In genomic region chr9:103991698-103992097, GRCh38 we compare ENCODE assay signal across 11 cellular contexts.
DNase-seq lines count a peak whose midpoint lies in the region; ATAC-seq and TF ChIP-seq lines count a peak whose summit lies in the region.
"Had no signal": no experiment of that assay in that cellular context is flagged by ENCODE, and none has a peak within 500 bp of the region (broad histone marks: within the 10 kb centered on the region; RNA-seq: fewer than 3 reads in every experiment).

No MANE protein-coding gene starts in this region.

- no peak overlapping the region for H3K4me3 ChIP-seq in brain microvascular endothelial cell (ENCODE audit: low read depth, low read length)
- H3K4me3 ChIP-seq: vagina had no signal

- no peak overlapping the region for H3K27ac ChIP-seq in brain microvascular endothelial cell
- H3K27ac ChIP-seq: vagina had no signal

- H3K36me3 ChIP-seq in brain microvascular endothelial cell (replicated peaks): no peaks in the 10 kb centered on the region

- TF ChIP-seq CTCF in brain microvascular endothelial cell (IDR thresholded peaks at IDR 0.05; ENCODE audit: low read depth, low read length, missing control alignments): no peak

- H3K27me3 ChIP-seq in brain microvascular endothelial cell (replicated peaks): no peaks in the 10 kb centered on the region
- H3K27me3 ChIP-seq: vagina had no signal

- peak; percentile 28 for DNase-seq in brain microvascular endothelial cell
- DNase-seq in stimulated activated CD4-positive, alpha-beta T cell treated with anti-CD3 and anti-CD28 coated beads, Interleukin-1b, Interleukin-23, amount 100 ng/mL, for 48 hours: no peak
- no peak for DNase-seq in stimulated activated CD4-positive, alpha-beta T cell treated with anti-CD3 and anti-CD28 coated beads, Interleukin-4, amount 100 ng/mL, for 4 hours
- DNase-seq in UCSD-AML1 (lab: John Stamatoyannopoulos, UW; ENCODE audit: unreplicated experiment): no peak
- no peak for DNase-seq in stimulated activated CD4-positive, alpha-beta T cell treated with anti-CD3 and anti-CD28 coated beads, Interleukin-15, amount 100 ng/mL, for 24 hours
- DNase-seq: EL, NCI-H526 treated with DMSO at 0.1 percent for 48 hours had no signal

- in situ Hi-C loops in brain microvascular endothelial cell (cut with HindIII; ENCODE audit: low pct_ligation_motif_present, low sequenced_read_pairs): no loop called here

- ATAC-seq in GM18519 (IDR thresholded peaks at IDR 0.05; ENCODE audit: low FRiP score, unreplicated experiment): peak; percentile 74
- ATAC-seq in GM21390 (IDR thresholded peaks at IDR 0.05; ENCODE audit: unreplicated experiment): peak; percentile 76
- peak; percentile 53 for ATAC-seq in HG03139 (IDR thresholded peaks at IDR 0.05; ENCODE audit: unreplicated experiment)
